Comparison of ENCODE assay signal across 8 cellular contexts in the genomic region with DNA sequence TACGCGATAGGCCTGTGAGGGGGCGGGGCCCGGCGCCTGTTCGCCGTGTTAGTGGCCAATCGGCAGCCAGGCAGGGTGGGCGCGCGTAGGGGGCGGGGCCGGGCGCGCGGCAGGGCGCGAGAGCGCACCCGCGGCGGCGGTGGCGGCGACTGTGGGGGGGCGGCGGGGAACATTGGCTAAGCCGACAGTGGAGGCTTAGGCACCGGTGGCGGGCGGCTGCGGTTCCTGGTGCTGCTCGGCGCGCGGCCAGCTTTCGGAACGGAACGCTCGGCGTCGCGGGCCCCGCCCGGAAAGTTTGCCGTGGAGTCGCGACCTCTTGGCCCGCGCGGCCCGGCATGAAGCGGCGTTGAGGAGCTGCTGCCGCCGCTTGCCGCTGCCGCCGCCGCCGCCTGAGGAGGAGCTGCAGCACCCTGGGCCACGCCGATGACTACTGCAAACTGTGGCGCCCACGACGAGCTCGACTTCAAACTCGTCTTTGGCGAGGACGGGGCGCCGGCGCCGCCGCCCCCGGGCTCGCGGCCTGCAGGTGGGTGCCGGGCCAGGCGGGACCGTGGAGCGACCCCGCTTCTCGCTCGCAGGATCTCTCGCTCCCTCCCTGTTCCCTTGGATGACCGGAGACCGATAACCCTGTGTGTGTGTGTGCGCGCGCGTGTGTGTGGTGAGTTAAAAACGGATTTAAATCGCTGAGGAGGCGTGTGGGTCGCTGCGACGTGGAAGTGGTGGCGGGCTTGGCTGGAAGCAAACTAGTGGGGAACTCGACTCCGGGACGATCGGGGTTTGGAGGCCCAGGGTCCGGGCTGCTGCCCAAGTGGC. TPM values are rescaled to one million over a fixed set of nuclear protein-coding genes. Genes with fewer than 3 reads are reported as not detected.
DNase-seq lines count a peak whose midpoint lies in the region; ATAC-seq and TF ChIP-seq lines count a peak whose summit lies in the region.

A gene (plus strand): TSS at position 112 of the 813 bp plus-strand sequence. CDS start 312 bp downstream, at position 424.

- peaks cover 64% of the 10 kb centered on the region for H3K4me1 Mint-ChIP-seq in activated naive CD4-positive, alpha-beta T cell treated with anti-CD3 and anti-CD28 coated beads for 36 hours (ENCODE audit: low read depth)

- TF ChIP-seq CTCF in gastroesophageal sphincter (IDR thresholded peaks at IDR 0.05) = peak in 1 of 4 experiments; percentile 17

- peak within 1 kb of the TSS; percentile 95 to 99 (median 96) for H3K27ac ChIP-seq in gastroesophageal sphincter

- in situ Hi-C loops in KBM-7 (cut with MboI; ENCODE audit: low pct_unique_long_range_greater_than_20kb, low sequenced_read_pairs) (no loop called here), SK-MEL-5 (cut with HindIII; ENCODE audit: low pct_unique_long_range_greater_than_20kb, low sequenced_read_pairs) (no loop called here)

- no peak for TF ChIP-seq EP300 in gastroesophageal sphincter (IDR thresholded peaks at IDR 0.05)

- no peaks in the 10 kb centered on the region for H3K27me3 Mint-ChIP-seq in activated naive CD4-positive, alpha-beta T cell treated with anti-CD3 and anti-CD28 coated beads for 36 hours (ENCODE audit: low read depth)

- H3K9me3 ChIP-seq in gastroesophageal sphincter = no peaks in the 10 kb centered on the region

- DNase-seq in EL (peak; percentile 97), KBM-7 (peak; percentile 91), SK-MEL-5 (ENCODE audit: low read depth, low spot score) (peak; percentile 93), occipital lobe (lab: John Stamatoyannopoulos, UW) (peak; percentile 98), superior temporal gyrus (ENCODE audit: extremely low spot score) (peak; percentile 90)
- DNase-seq in activated naive CD4-positive, alpha-beta T cell treated with anti-CD3 and anti-CD28 coated beads for 36 hours = peak; percentile 99

- CTCF ChIA-PET in activated naive CD4-positive, alpha-beta T cell treated with anti-CD3 and anti-CD28 coated beads for 36 hours (lab: Charles Lee) = interaction anchor here (0.7 to 2.9 kb wide), 6 partner anchors 9 to 571 kb away, joined by 3 to 12 read pairs (median 7); no protein-coding TSS in a partner anchor

- WGBS in gastroesophageal sphincter (ENCODE audit: low coverage in 1 of 2), 2 donors = 0% methylated on average over 7 to 9 of the region's 104 CpGs

- intact Hi-C loops in activated naive CD4-positive, alpha-beta T cell treated with anti-CD3 and anti-CD28 coated beads for 36 hours (cut with micrococcal nuclease) = loop anchor here (1.0 to 10.0 kb wide), 11 partner anchors 9 to 841 kb away; a partner anchor contains a TSS

- H3K4me3 Mint-ChIP-seq in activated naive CD4-positive, alpha-beta T cell treated with anti-CD3 and anti-CD28 coated beads for 36 hours = peak within 1 kb of the TSS; percentile 81

- no peaks in the 10 kb centered on the region for H3K27me3 ChIP-seq in gastroesophageal sphincter

- H3K4me1 ChIP-seq in gastroesophageal sphincter = peaks cover 0 to 76% (median 22%) of the 10 kb centered on the region in 3 donors

- TF ChIP-seq POLR2A in gastroesophageal sphincter (IDR thresholded peaks at IDR 0.05) = peak; percentile 78

- H3K36me3 Mint-ChIP-seq in activated naive CD4-positive, alpha-beta T cell treated with anti-CD3 and anti-CD28 coated beads for 36 hours (ENCODE audit: low read depth) = peaks cover 2% of the 10 kb centered on the region

- H3K4me3 ChIP-seq in gastroesophageal sphincter = peak within 1 kb of the TSS; percentile 61 to 74

- peak within 1 kb of the TSS; percentile 95 for H3K27ac Mint-ChIP-seq in activated naive CD4-positive, alpha-beta T cell treated with anti-CD3 and anti-CD28 coated beads for 36 hours

- ATAC-seq in GM21619 (IDR thresholded peaks at IDR 0.05; ENCODE audit: unreplicated experiment) (peak; percentile 41), gastroesophageal sphincter (peak; percentile 93)

- no peaks in the 10 kb centered on the region for H3K36me3 ChIP-seq in gastroesophageal sphincter

- no peaks in the 10 kb centered on the region for H3K9me3 Mint-ChIP-seq in activated naive CD4-positive, alpha-beta T cell treated with anti-CD3 and anti-CD28 coated beads for 36 hours

RNA-seq across cellular contexts. Expression of the gene that starts here (rescaled TPM):
- total RNA-seq in SK-MEL-5 (2014; rRNA removed; shearing (Covaris generic)) = 13.8 and 16.6 TPM in 2 replicates
- 8.3 and 15.5 TPM in 2 replicates for polyA plus RNA-seq in SK-MEL-5 (2015; cell fraction: cytosol; rRNA removed)
- 9.2 and 10.9 TPM in 2 replicates for polyA plus RNA-seq in SK-MEL-5 (2015; cell fraction: nucleus; rRNA removed)
- total RNA-seq in activated naive CD4-positive, alpha-beta T cell treated with anti-CD3 and anti-CD28 coated beads for 36 hours = 10 to 100 TPM; 49.1 to 50.3 TPM
- total RNA-seq in gastroesophageal sphincter (10 to 100 TPM; 42.4 to 50.6 (median 49.3) TPM), occipital lobe (23.2 TPM)

Comparison
In these comparisons a context has a peak if more than half of its experiments do, and no peak if none do; other contexts are left out.
1. Peak in every context shown above with its lines: DNase-seq, ATAC-seq, H3K4me3 ChIP-seq and H3K27ac ChIP-seq.